8 cellular contexts compared by ENCODE assay signal in genomic region chr4:6641164-6641970, GRCh38. TPM values are rescaled to one million over a fixed set of nuclear protein-coding genes. Genes with fewer than 3 reads are reported as not detected.
DNase-seq lines count a peak whose midpoint lies in the region; ATAC-seq and TF ChIP-seq lines count a peak whose summit lies in the region.

No MANE protein-coding gene starts in this region.

- peak overlapping the region; percentile 97 to 100 (median 99) for H3K4me3 Mint-ChIP-seq in CD4-positive, CD25-positive, alpha-beta regulatory T cell
- peak overlapping the region; percentile 100 for H3K4me3 Mint-ChIP-seq in endothelial cell (ENCODE audit: unreplicated experiment)

- peak overlapping the region; percentile 99 to 100 (median 99) for H3K27ac Mint-ChIP-seq in CD4-positive, CD25-positive, alpha-beta regulatory T cell
- peak overlapping the region; percentile 97 for H3K27ac Mint-ChIP-seq in endothelial cell (ENCODE audit: unreplicated experiment)

- no peaks in the 10 kb centered on the region for H3K9me3 Mint-ChIP-seq in CD4-positive, CD25-positive, alpha-beta regulatory T cell
- H3K9me3 Mint-ChIP-seq in endothelial cell (ENCODE audit: unreplicated experiment): no peaks in the 10 kb centered on the region

- H3K27me3 ChIP-seq in CD4-positive, CD25-positive, alpha-beta regulatory T cell (ENCODE audit: control insufficient read depth, insufficient read depth, low read length): no peaks in the 10 kb centered on the region
- H3K27me3 ChIP-seq in subcutaneous abdominal adipose tissue (ENCODE audit: control insufficient read depth in 5 of 5, insufficient read depth in 4 of 5, low read length in 5 of 5): no peaks in the 10 kb centered on the region

- peak; percentile 43 to 73 (median 60) for DNase-seq in CD4-positive, CD25-positive, alpha-beta regulatory T cell
- DNase-seq in HT-29 (ENCODE audit: low spot score) (peak; percentile 29), endothelial cell (ENCODE audit: low spot score) (peak; percentile 46), mucosa of descending colon (peak; percentile 64 to 77 (median 72)), NCI-H510A (lab: John Stamatoyannopoulos, UW) (no peak)
- DNase-seq in activated CD4-positive, alpha-beta T cell treated with anti-CD3 and anti-CD28 coated beads, Interleukin-2, amount 50 U/mL, for 48 hours: peak; percentile 40 to 51

- H3K4me1 ChIP-seq in CD4-positive, CD25-positive, alpha-beta regulatory T cell (ENCODE audit: control insufficient read depth, insufficient read depth, low read length, poor library complexity, severe bottlenecking): peaks cover 33% of the 10 kb centered on the region
- H3K4me1 ChIP-seq in mucosa of descending colon (ENCODE audit: low read depth): peaks cover 24% of the 10 kb centered on the region
- peaks cover 7 to 31% (median 24%) of the 10 kb centered on the region in 5 donors for H3K4me1 ChIP-seq in subcutaneous abdominal adipose tissue (ENCODE audit: control insufficient read depth in 5 of 5, insufficient read depth in 5 of 5, low read length in 5 of 5)

- H3K27me3 Mint-ChIP-seq in CD4-positive, CD25-positive, alpha-beta regulatory T cell: peaks cover 15% of the 10 kb centered on the region
- H3K27me3 Mint-ChIP-seq in endothelial cell (ENCODE audit: unreplicated experiment): peaks cover 10% of the 10 kb centered on the region

- no peaks in the 10 kb centered on the region for H3K9me3 ChIP-seq in CD4-positive, CD25-positive, alpha-beta regulatory T cell (ENCODE audit: control insufficient read depth in 2 of 2, low read length in 2 of 2)
- no peaks in the 10 kb centered on the region for H3K9me3 ChIP-seq in mucosa of descending colon
- H3K9me3 ChIP-seq in subcutaneous abdominal adipose tissue (ENCODE audit: control insufficient read depth in 5 of 5, low read length in 5 of 5): no peaks in the 10 kb centered on the region

- peak; percentile 21 to 32 for ATAC-seq in CD4-positive, CD25-positive, alpha-beta regulatory T cell (ENCODE audit: low read depth in 2 of 2)
- ATAC-seq in GM21360 (IDR thresholded peaks at IDR 0.05; ENCODE audit: unreplicated experiment): peak; percentile 29
- peak; percentile 67 for ATAC-seq in mucosa of descending colon

- intact Hi-C loops in mucosa of descending colon (cut with DNase I, micrococcal nuclease): no loop called here

- H3K9ac ChIP-seq in subcutaneous abdominal adipose tissue (ENCODE audit: low read length in 5 of 5): peak overlapping the region; percentile 84 to 99 (median 95)

- TF ChIP-seq CTCF in endothelial cell (IDR thresholded peaks at IDR 0.05; ENCODE audit: unreplicated experiment) (no peak), mucosa of descending colon (IDR thresholded peaks at IDR 0.05) (no peak)

- H3K27ac ChIP-seq in CD4-positive, CD25-positive, alpha-beta regulatory T cell (ENCODE audit: insufficient read depth, low read length, poor library complexity, severe bottlenecking): peak overlapping the region; percentile 98
- H3K27ac ChIP-seq in subcutaneous abdominal adipose tissue (ENCODE audit: low read depth, low read length): peak overlapping the region; percentile 95

- H3K36me3 Mint-ChIP-seq in CD4-positive, CD25-positive, alpha-beta regulatory T cell: peaks cover 30% of the 10 kb centered on the region
- peaks cover 16% of the 10 kb centered on the region for H3K36me3 Mint-ChIP-seq in endothelial cell (ENCODE audit: low read depth, unreplicated experiment)

- H3K36me3 ChIP-seq in CD4-positive, CD25-positive, alpha-beta regulatory T cell (ENCODE audit: control insufficient read depth, insufficient read depth, low read length): peaks cover 16% of the 10 kb centered on the region
- no peaks in the 10 kb centered on the region for H3K36me3 ChIP-seq in mucosa of descending colon (ENCODE audit: low read depth)
- H3K36me3 ChIP-seq in subcutaneous abdominal adipose tissue (ENCODE audit: control insufficient read depth in 5 of 5, insufficient read depth in 5 of 5, low read length in 5 of 5): peaks cover 0 to 17% (median 12%) of the 10 kb centered on the region in 5 donors

- H3K4me1 Mint-ChIP-seq in CD4-positive, CD25-positive, alpha-beta regulatory T cell: peaks cover 18 to 48% (median 33%) of the 10 kb centered on the region in 4 donors
- peaks cover 26% of the 10 kb centered on the region for H3K4me1 Mint-ChIP-seq in endothelial cell (ENCODE audit: unreplicated experiment)

- peak overlapping the region; percentile 96 for H3K4me3 ChIP-seq in CD4-positive, CD25-positive, alpha-beta regulatory T cell (ENCODE audit: low read depth, low read length)
- peak overlapping the region; percentile 60 for H3K4me3 ChIP-seq in mucosa of descending colon
- peak overlapping the region; percentile 64 to 98 (median 97) for H3K4me3 ChIP-seq in subcutaneous abdominal adipose tissue (ENCODE audit: low read depth in 1 of 5, low read length in 5 of 5)

RNA-seq across cellular contexts. Expression of gene MRFAP1, which starts 0.9 kb away (rescaled TPM):
- 202 TPM for total RNA-seq in CD4-positive, CD25-positive, alpha-beta regulatory T cell
- polyA plus RNA-seq in CD4-positive, CD25-positive, alpha-beta regulatory T cell: 100 to 1,000 TPM; 148 to 188 (median 180) TPM
- 92.4 and 106 TPM in 2 replicates for total RNA-seq in HT-29 (2014; rRNA removed; shearing (Covaris generic))
- total RNA-seq in endothelial cell (ENCODE audit: unreplicated experiment): 226 TPM
- 100 to 1,000 TPM; 115 to 244 (median 172) TPM for total RNA-seq in mucosa of descending colon

RNA-seq across cellular contexts. Expression of gene S100P, which starts 52.3 kb away (rescaled TPM):
- total RNA-seq in CD4-positive, CD25-positive, alpha-beta regulatory T cell: not detected
- polyA plus RNA-seq in CD4-positive, CD25-positive, alpha-beta regulatory T cell: 1 to 10 TPM in 3 of 4 donors, not detected in 1; 1.2 to 4.1 (median 1.5) TPM
- total RNA-seq in HT-29 (2014; rRNA removed; shearing (Covaris generic)): 412 and 628 TPM in 2 replicates
- total RNA-seq in endothelial cell (ENCODE audit: unreplicated experiment) (not detected), mucosa of descending colon (100 to 1,000 TPM in 1 of 3 donors, 10 to 100 TPM in 2; 15.7 to 189 (median 70.4) TPM)

Comparison
In these comparisons a context has a peak if more than half of its experiments do, and no peak if none do; other contexts are left out.
1. RNA of gene S100P, which starts 52.3 kb away (total RNA-seq): 412 to 628 TPM in HT-29 and 15.7 to 189 TPM in mucosa of descending colon; not detected in CD4-positive, CD25-positive, alpha-beta regulatory T cell (single experiment) and not detected in endothelial cell (single experiment); every median in the first group is over 10 times any median in the second.
2. Peak in every context shown above with its lines, with median percentiles within 50 percentile points of each other: ATAC-seq and H3K4me3 ChIP-seq.